In the genomic region with DNA sequence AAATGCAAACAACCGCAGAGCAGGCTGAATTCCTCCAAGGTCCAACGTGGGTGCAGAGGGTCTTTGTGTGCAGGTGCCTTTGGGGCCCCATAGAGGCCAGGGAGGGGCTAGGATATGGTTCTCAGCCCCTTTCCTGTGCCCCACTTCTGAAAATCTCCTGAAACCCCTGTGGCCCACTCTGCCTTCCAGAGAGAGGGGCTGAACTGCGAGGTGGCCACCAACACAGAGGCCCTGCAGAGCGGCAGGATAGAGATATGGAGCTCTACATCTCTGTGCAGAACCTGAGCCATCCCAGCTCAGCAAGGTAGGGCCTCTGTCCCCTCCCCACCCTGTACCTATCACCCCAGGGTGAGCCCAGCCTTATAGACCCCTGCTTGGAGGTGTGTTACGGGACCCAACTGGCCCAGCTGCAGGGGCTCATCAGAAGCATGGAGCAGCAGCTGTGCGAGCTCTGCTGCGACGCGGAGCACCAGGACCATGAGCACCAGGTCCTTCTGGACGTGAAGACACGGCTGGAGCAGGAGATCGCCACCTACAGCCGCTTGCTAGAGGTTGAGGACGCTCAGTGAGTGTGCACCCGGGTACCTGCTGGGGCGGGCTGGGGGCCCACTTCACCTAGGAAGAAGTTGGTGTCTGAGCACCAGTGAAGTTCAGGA, we compare ENCODE assay signal across 19 cellular contexts. TPM values are rescaled to one million over a fixed set of nuclear protein-coding genes. Genes with fewer than 3 reads are reported as not detected.
DNase-seq lines count a peak whose midpoint lies in the region; ATAC-seq and TF ChIP-seq lines count a peak whose summit lies in the region.
"Had no signal": no experiment of that assay in that cellular context is flagged by ENCODE, and none has a peak within 500 bp of the region (broad histone marks: within the 10 kb centered on the region; RNA-seq: fewer than 3 reads in every experiment).

No MANE protein-coding gene starts in this region.

- H3K4me3 Mint-ChIP-seq in activated CD8-positive, alpha-beta memory T cell treated with anti-CD3 and anti-CD28 coated beads, Interleukin-2, amount 10 ng/mL, durations not matched to agents 7 days and 5 days, result no peak overlapping the region
- peak overlapping the region; percentile 75 for H3K4me3 Mint-ChIP-seq in chondrocyte (ENCODE audit: unreplicated experiment)
- H3K4me3 Mint-ChIP-seq in natural killer cell, result peak overlapping the region; percentile 10

- no peaks in the 10 kb centered on the region for H3K9me3 Mint-ChIP-seq in activated CD8-positive, alpha-beta memory T cell treated with anti-CD3 and anti-CD28 coated beads, Interleukin-2, amount 10 ng/mL, durations not matched to agents 7 days and 5 days (ENCODE audit: low read depth)
- H3K9me3 Mint-ChIP-seq in chondrocyte (ENCODE audit: low read depth) (peaks cover 6% of the 10 kb centered on the region), natural killer cell (no peaks in the 10 kb centered on the region)

- peaks cover 4 to 65% (median 31%) of the 10 kb centered on the region in 3 donors for H3K27me3 ChIP-seq in stomach

- H3K27ac ChIP-seq in stomach, result no peak overlapping the region
- H3K27ac ChIP-seq: cardiac muscle cell, right lobe of liver had no signal

- no peaks in the 10 kb centered on the region for H3K4me1 Mint-ChIP-seq in activated CD8-positive, alpha-beta memory T cell treated with anti-CD3 and anti-CD28 coated beads, Interleukin-2, amount 10 ng/mL, durations not matched to agents 7 days and 5 days
- peaks cover 3% of the 10 kb centered on the region for H3K4me1 Mint-ChIP-seq in chondrocyte (ENCODE audit: low read depth)
- H3K4me1 Mint-ChIP-seq in natural killer cell, result peaks cover 0 to 8% of the 10 kb centered on the region in 2 donors
- H3K4me1 Mint-ChIP-seq: IgD-negative memory B cell had no signal

- no peak overlapping the region for H3K27ac Mint-ChIP-seq in activated CD8-positive, alpha-beta memory T cell treated with anti-CD3 and anti-CD28 coated beads, Interleukin-2, amount 10 ng/mL, durations not matched to agents 7 days and 5 days
- H3K27ac Mint-ChIP-seq in chondrocyte (ENCODE audit: unreplicated experiment) (no peak overlapping the region), natural killer cell (no peak overlapping the region)
- H3K27ac Mint-ChIP-seq: CD14-positive monocyte, IgD-negative memory B cell had no signal

- no peaks in the 10 kb centered on the region for H3K36me3 Mint-ChIP-seq in activated CD8-positive, alpha-beta memory T cell treated with anti-CD3 and anti-CD28 coated beads, Interleukin-2, amount 10 ng/mL, durations not matched to agents 7 days and 5 days
- H3K36me3 Mint-ChIP-seq in chondrocyte (ENCODE audit: low read depth), result no peaks in the 10 kb centered on the region
- no peaks in the 10 kb centered on the region for H3K36me3 Mint-ChIP-seq in natural killer cell
- H3K36me3 Mint-ChIP-seq: IgD-negative memory B cell had no signal

- peak; percentile 49 for DNase-seq in activated CD8-positive, alpha-beta memory T cell treated with anti-CD3 and anti-CD28 coated beads for 24 hours
- DNase-seq in activated CD8-positive, alpha-beta memory T cell treated with anti-CD3 and anti-CD28 coated beads, Interleukin-2, amount 10 ng/mL, durations not matched to agents 7 days and 5 days, result no peak
- DNase-seq in chondrocyte (ENCODE audit: low spot score) (peak; percentile 76), natural killer cell (no peak), stomach (peak; percentile 18), NCI-H82 (lab: John Stamatoyannopoulos, UW) (no peak), NCI-H146 treated with DMSO at 0.1 percent for 48 hours (lab: John Stamatoyannopoulos, UW; ENCODE audit: unreplicated experiment) (no peak), T1000 (lab: John Stamatoyannopoulos, UW) (no peak)
- DNase-seq: activated naive CD4-positive, alpha-beta T cell treated with anti-CD3 and anti-CD28 coated beads, Interleukin-2, amount 50 U/mL, for 16 hours; MV-4-11; NCI-H526 treated with DMSO at 0.1 percent for 48 hours; PC-3; stimulated activated CD4-positive, alpha-beta T cell treated with anti-CD3 and anti-CD28 coated beads, Interleukin-2, amount 100 ng/mL, for 48 hours had no signal

- peaks cover 0 to 13% (median 5%) of the 10 kb centered on the region in 4 donors for H3K9me3 ChIP-seq in stomach
- H3K9me3 ChIP-seq: right lobe of liver had no signal

- 74 to 92% (median 89%) methylated on average over 9 to 16 of the region's 16 CpGs for WGBS in stomach, 5 donors

- CTCF ChIA-PET in activated CD8-positive, alpha-beta memory T cell treated with anti-CD3 and anti-CD28 coated beads, Interleukin-2, amount 10 ng/mL, durations not matched to agents 7 days and 5 days (lab: Charles Lee), result no interaction called here

- TF ChIP-seq CTCF in chondrocyte (IDR thresholded peaks at IDR 0.05), result no peak
- no peak for TF ChIP-seq CTCF in natural killer cell (IDR thresholded peaks at IDR 0.05)
- TF ChIP-seq CTCF in stomach (IDR thresholded peaks at IDR 0.05), result no peak

- peaks cover 10 to 15% (median 13%) of the 10 kb centered on the region in 4 donors for H3K4me1 ChIP-seq in stomach
- H3K4me1 ChIP-seq: right lobe of liver had no signal

- H3K36me3 ChIP-seq in stomach, result no peaks in the 10 kb centered on the region
- H3K36me3 ChIP-seq: cardiac muscle cell, right lobe of liver had no signal

- no peak for TF ChIP-seq EP300 in stomach (IDR thresholded peaks at IDR 0.05)

- intact Hi-C loops in natural killer cell (cut with micrococcal nuclease) (no loop called here), stomach (cut with DNase I; ENCODE audit: low total_unique reads) (no loop called here)

- no peak for ATAC-seq in activated CD8-positive, alpha-beta memory T cell treated with anti-CD3 and anti-CD28 coated beads, Interleukin-2, amount 10 ng/mL, durations not matched to agents 7 days and 5 days
- no peak for ATAC-seq in natural killer cell
- ATAC-seq: PC-3, right lobe of liver, SK-N-SH treated with all-trans-retinoic acid at 6 μM for 48 hours had no signal

- TF ChIP-seq POLR2A in stomach (IDR thresholded peaks at IDR 0.05), result no peak

- H3K4me3 ChIP-seq in stomach, result no peak overlapping the region
- H3K4me3 ChIP-seq: cardiac muscle cell, right lobe of liver had no signal

- H3K27me3 Mint-ChIP-seq in activated CD8-positive, alpha-beta memory T cell treated with anti-CD3 and anti-CD28 coated beads, Interleukin-2, amount 10 ng/mL, durations not matched to agents 7 days and 5 days, result peaks cover 52% of the 10 kb centered on the region
- H3K27me3 Mint-ChIP-seq in chondrocyte (ENCODE audit: low read depth) (peaks cover 6% of the 10 kb centered on the region), natural killer cell (ENCODE audit: low read depth in 2 of 2) (peaks cover 39 to 44% of the 10 kb centered on the region in 2 donors)

RNA-seq across cellular contexts. Expression of gene USP6, which starts 5.5 kb away (rescaled TPM):
- total RNA-seq in activated CD8-positive, alpha-beta memory T cell treated with anti-CD3 and anti-CD28 coated beads, Interleukin-2, amount 10 ng/mL, durations not matched to agents 7 days and 5 days, result under 1 TPM; 0.03 to 0.07 TPM
- total RNA-seq in chondrocyte, result 0.10 to 0.15 TPM (median 0.12 TPM) in 3 replicates
- total RNA-seq in natural killer cell, result under 1 TPM; 0.07 to 0.34 (median 0.13) TPM
- under 1 TPM in 2 of 5 donors, not detected in 3; 0.18 to 0.45 TPM for total RNA-seq in stomach
- polyA plus RNA-seq in stomach, result under 1 TPM in 1 of 3 donors, not detected in 2; 0.05 TPM
- total RNA-seq: fibroblast of villous mesenchyme, PC-3 had no signal

RNA-seq across cellular contexts. Expression of gene ZNF232, which starts 9.6 kb away (rescaled TPM):
- total RNA-seq in activated CD8-positive, alpha-beta memory T cell treated with anti-CD3 and anti-CD28 coated beads, Interleukin-2, amount 10 ng/mL, durations not matched to agents 7 days and 5 days, result 10 to 100 TPM in 1 of 2 experiments, 1 to 10 TPM in 1; 8.6 to 10.7 TPM
- total RNA-seq in chondrocyte (7.4 to 8.3 TPM (median 8.0 TPM) in 3 replicates), natural killer cell (1 to 10 TPM; 2.8 to 6.5 (median 5.6) TPM), stomach (1 to 10 TPM in 4 of 5 donors, under 1 TPM in 1; 0.58 to 8.0 (median 7.5) TPM)
- polyA plus RNA-seq in stomach, result 10 to 100 TPM in 1 of 3 donors, 1 to 10 TPM in 2; 6.9 to 11.8 (median 7.0) TPM

RNA-seq across cellular contexts. Expression of gene ZFP3, which starts 43.0 kb away (rescaled TPM):
- 1 to 10 TPM; 1.9 to 2.9 TPM for total RNA-seq in activated CD8-positive, alpha-beta memory T cell treated with anti-CD3 and anti-CD28 coated beads, Interleukin-2, amount 10 ng/mL, durations not matched to agents 7 days and 5 days
- total RNA-seq in chondrocyte (0.29 to 0.69 TPM (median 0.55 TPM) in 3 replicates), natural killer cell (1 to 10 TPM; 3.8 to 7.2 (median 5.1) TPM), stomach (10 to 100 TPM in 1 of 5 donors, 1 to 10 TPM in 4; 2.9 to 15.2 (median 6.6) TPM)
- polyA plus RNA-seq in stomach, result 1 to 10 TPM; 1.7 to 2.6 (median 1.7) TPM

Comparison
In these comparisons a context has a peak if more than half of its experiments do, and no peak if none do; other contexts are left out.
1. DNase-seq: peak in activated CD8-positive, alpha-beta memory T cell treated with anti-CD3 and anti-CD28 coated beads for 24 hours (single experiment), chondrocyte (single experiment) and stomach (single experiment); none in activated CD8-positive, alpha-beta memory T cell treated with anti-CD3 and anti-CD28 coated beads, Interleukin-2, amount 10 ng/mL, durations not matched to agents 7 days and 5 days (single experiment), natural killer cell (single experiment), NCI-H82 (single experiment), NCI-H146 treated with DMSO at 0.1 percent for 48 hours (single experiment) and T1000 (single experiment).